ENCODE assay signal across 1 cellular context in genomic region chr12:53096761-53097160, GRCh38.
TF ChIP-seq lines count a peak whose summit lies in the region.

No MANE protein-coding gene starts in this region.

TF ChIP-seq in IMR-90, 13 proteins besides CTCF, POLR2A, EP300 and RAD21:
- TF ChIP-seq CHD1 (IDR thresholded peaks at IDR 0.05; ENCODE audit: low read depth, low read length) = no peak
- no peak for TF ChIP-seq CEBPB (IDR thresholded peaks at IDR 0.05; ENCODE audit: low read depth, low read length)
- no peak for TF ChIP-seq MAFK (IDR thresholded peaks at IDR 0.05; ENCODE audit: low read depth, low read length)
- TF ChIP-seq ELK1 (IDR thresholded peaks at IDR 0.05; ENCODE audit: borderline replicate concordance, low read depth, low read length) = no peak
- no peak for TF ChIP-seq MXI1 (IDR thresholded peaks at IDR 0.05; ENCODE audit: borderline replicate concordance, low read depth, low read length)
- TF ChIP-seq NFE2L2 (IDR thresholded peaks at IDR 0.05; ENCODE audit: low read depth, low read length) = no peak
- TF ChIP-seq FOS (IDR thresholded peaks at IDR 0.05; ENCODE audit: low read depth, low read length) = no peak
- no peak for TF ChIP-seq RFX5 (IDR thresholded peaks at IDR 0.05; ENCODE audit: low read depth, low read length)
- TF ChIP-seq MAZ (IDR thresholded peaks at IDR 0.05; ENCODE audit: borderline replicate concordance, low read depth, low read length) = no peak
